ENCODE assay signal across 8 cellular contexts in genomic region chr6:148367418-148368024, GRCh38. TPM values are rescaled to one million over a fixed set of nuclear protein-coding genes. Genes with fewer than 3 reads are reported as not detected.
DNase-seq lines count a peak whose midpoint lies in the region; FAIRE-seq and TF ChIP-seq lines count a peak whose summit lies in the region.

No MANE protein-coding gene starts in this region.

- no peak overlapping the region for H3K27ac Mint-ChIP-seq in mesothelial cell of epicardium

- peak; percentile 21 for DNase-seq in AG20443 (ENCODE audit: low spot score)
- peak in 2 of 61 donors; percentile 13 to 14 for DNase-seq in caudate nucleus (lab: John Stamatoyannopoulos, UW)
- peak; percentile 99 for DNase-seq in lung microvascular endothelial cell (ENCODE audit: low read depth in 2 of 2)
- DNase-seq in BE2C = no peak
- DNase-seq in mesothelial cell of epicardium (ENCODE audit: low spot score in 2 of 2, unreplicated experiment in 2 of 2) = no peak
- DNase-seq in urothelium cell line (ENCODE audit: low spot score) = no peak
- no peak for DNase-seq in medulla oblongata (ENCODE audit: extremely low spot score)

- H3K4me1 ChIP-seq in HUES64 (ENCODE audit: insufficient read depth, low read length) (peaks cover 21% of the 10 kb centered on the region), BE2C (no peaks in the 10 kb centered on the region)

- no peaks in the 10 kb centered on the region for H3K27me3 Mint-ChIP-seq in mesothelial cell of epicardium (ENCODE audit: low read depth)

- H3K27me3 ChIP-seq in HUES64 (ENCODE audit: insufficient read depth, low read length) (no peaks in the 10 kb centered on the region), BE2C (no peaks in the 10 kb centered on the region)

- peaks cover 4% of the 10 kb centered on the region for H3K36me3 Mint-ChIP-seq in mesothelial cell of epicardium

- H3K9ac ChIP-seq in HUES64 (ENCODE audit: low read depth, low read length) = no peak overlapping the region

- H3K9me3 ChIP-seq in HUES64 (ENCODE audit: insufficient read depth, low read depth, low read length) (no peaks in the 10 kb centered on the region), BE2C (no peaks in the 10 kb centered on the region)

- no peak overlapping the region for H3K4me3 Mint-ChIP-seq in mesothelial cell of epicardium

- no peak overlapping the region for H3K4me3 ChIP-seq in HUES64 (ENCODE audit: low read length)
- no peak overlapping the region for H3K4me3 ChIP-seq in BE2C (ENCODE audit: low read depth, low read length)

- peaks cover 11% of the 10 kb centered on the region for H3K4me1 Mint-ChIP-seq in mesothelial cell of epicardium

- H3K27ac ChIP-seq in HUES64 (ENCODE audit: low read depth, low read length) = peak overlapping the region; percentile 31; the same call in 1 of the 2 replicates
- H3K27ac ChIP-seq in caudate nucleus (ENCODE audit: low read depth, low read length) = peak overlapping the region; percentile 71

- FAIRE-seq in urothelium cell line (lab: Jason Lieb, UNC) = no peak

- WGBS in HUES64 = 76% methylated on average over 10 of the region's 11 CpGs

- peaks cover 5% of the 10 kb centered on the region for H3K9me3 Mint-ChIP-seq in mesothelial cell of epicardium

- no peak for TF ChIP-seq CTCF in BE2C (IDR thresholded peaks at IDR 0.05; ENCODE audit: low read depth, low read length)
- TF ChIP-seq CTCF in mesothelial cell of epicardium (IDR thresholded peaks at IDR 0.05; ENCODE audit: unreplicated experiment) = no peak

- H3K36me3 ChIP-seq in HUES64 (ENCODE audit: insufficient read depth, low read length) = no peaks in the 10 kb centered on the region
- no peaks in the 10 kb centered on the region for H3K36me3 ChIP-seq in BE2C

RNA-seq across cellular contexts. Expression of gene SASH1, which starts 24.9 kb away (rescaled TPM):
- polyA plus RNA-seq in HUES64 (2013, experiment 1 of 2) = 12.6 TPM
- polyA plus RNA-seq in HUES64 (2013, experiment 2 of 2) = 13.7 TPM
- total RNA-seq in lung microvascular endothelial cell = 54.7 and 116 TPM in 2 replicates
- 0.49 TPM for polyA plus RNA-seq in BE2C (2012; ENCODE audit: insufficient read depth, insufficient read length, low read depth)
- total RNA-seq in mesothelial cell of epicardium = 24.0 to 30.2 TPM (median 28.7 TPM) in 3 replicates

Comparison
In these comparisons a context has a peak if more than half of its experiments do, and no peak if none do; other contexts are left out.
1. DNase-seq: peak in AG20443 (single experiment) and lung microvascular endothelial cell (2 of 2); none in BE2C (single experiment), mesothelial cell of epicardium (0 of 2), urothelium cell line (single experiment) and medulla oblongata (single experiment).